Comparison of ENCODE assay signal across 24 cellular contexts in the genomic region with DNA sequence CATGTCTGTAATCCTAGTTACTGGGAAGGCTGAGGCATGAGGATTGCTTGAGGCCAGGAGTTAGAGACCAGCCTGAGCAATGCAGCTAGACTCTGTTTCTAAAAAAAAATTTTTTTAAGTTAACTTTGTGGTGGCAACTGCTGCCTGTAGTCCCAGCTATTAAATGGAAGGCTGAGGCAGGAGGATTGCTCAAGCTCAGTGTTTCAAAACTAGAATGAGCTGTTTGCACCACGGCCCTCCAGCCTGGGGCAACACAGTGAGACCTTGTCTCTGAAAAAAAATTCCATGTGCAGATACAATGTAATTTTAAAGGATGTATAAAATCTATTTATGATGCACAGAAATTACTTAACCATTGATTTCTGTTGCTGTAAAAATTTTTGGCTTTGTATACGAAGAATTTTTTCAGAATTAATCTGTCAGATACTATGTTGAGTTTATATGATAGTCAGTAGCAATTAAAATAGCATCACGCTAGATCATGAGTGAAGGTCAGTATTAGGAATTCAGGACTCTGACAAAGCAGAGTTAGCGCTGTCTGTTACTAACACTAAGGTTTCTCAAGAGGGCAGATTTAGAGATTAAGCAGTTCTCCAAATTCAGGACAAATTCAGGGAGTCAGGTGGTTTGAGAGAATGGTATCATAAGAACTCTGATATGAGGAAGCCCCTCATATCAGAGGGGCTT. TPM values are rescaled to one million over a fixed set of nuclear protein-coding genes. Genes with fewer than 3 reads are reported as not detected.
DNase-seq lines count a peak whose midpoint lies in the region; ATAC-seq and TF ChIP-seq lines count a peak whose summit lies in the region.
"Had no signal": no experiment of that assay in that cellular context is flagged by ENCODE, and none has a peak within 500 bp of the region (broad histone marks: within the 10 kb centered on the region; RNA-seq: fewer than 3 reads in every experiment).

No MANE protein-coding gene starts in this region.

- no peak overlapping the region for H3K4me3 ChIP-seq in cardiac fibroblast (replicated peaks in 1 of 2; ENCODE audit: low read depth in 2 of 2, low read length in 2 of 2)
- H3K4me3 ChIP-seq: dorsolateral prefrontal cortex, ovary had no signal

- H3K27ac Mint-ChIP-seq in activated CD4-positive, alpha-beta T cell treated with anti-CD3 and anti-CD28 coated beads, Interleukin-2, amount 10 ng/mL, durations not matched to agents 7 days and 5 days: no peak overlapping the region
- H3K27ac Mint-ChIP-seq: activated CD4-positive, alpha-beta memory T cell treated with anti-CD3 and anti-CD28 coated beads for 36 hours; naive thymus-derived CD8-positive, alpha-beta T cell; T-helper 1 cell treated with Interleukin-12 subunit alpha and Interleukin-12 subunit beta and Interleukin-4 antibody, amounts not matched to agents 30 μg/mL and 1 μg/mL, for 36 hours had no signal

- H3K4me3 Mint-ChIP-seq in activated CD4-positive, alpha-beta T cell treated with anti-CD3 and anti-CD28 coated beads, Interleukin-2, amount 10 ng/mL, durations not matched to agents 7 days and 5 days: no peak overlapping the region
- H3K4me3 Mint-ChIP-seq: activated CD4-positive, alpha-beta memory T cell treated with anti-CD3 and anti-CD28 coated beads for 36 hours; naive thymus-derived CD8-positive, alpha-beta T cell; T-helper 1 cell treated with Interleukin-12 subunit alpha and Interleukin-12 subunit beta and Interleukin-4 antibody, amounts not matched to agents 30 μg/mL and 1 μg/mL, for 36 hours had no signal

- no peak for ATAC-seq in HG02970 (IDR thresholded peaks at IDR 0.05; ENCODE audit: low FRiP score, unreplicated experiment)
- ATAC-seq: left cardiac atrium; naive thymus-derived CD8-positive, alpha-beta T cell; right cardiac atrium; Right ventricle myocardium inferior had no signal

- no peak for TF ChIP-seq CTCF in cardiac fibroblast (IDR thresholded peaks at IDR 0.05; ENCODE audit: low read depth, low read length)

- CTCF ChIA-PET in activated CD4-positive, alpha-beta T cell treated with anti-CD3 and anti-CD28 coated beads, Interleukin-2, amount 10 ng/mL, durations not matched to agents 7 days and 5 days (lab: Charles Lee): interaction anchor here (0.6 to 1.6 kb wide), 2 partner anchors 9 to 48 kb away, joined by 3 to 9 read pairs; partner anchors contain the start of gene AGA

- H3K27me3 Mint-ChIP-seq in activated CD4-positive, alpha-beta T cell treated with anti-CD3 and anti-CD28 coated beads, Interleukin-2, amount 10 ng/mL, durations not matched to agents 7 days and 5 days: no peaks in the 10 kb centered on the region
- H3K27me3 Mint-ChIP-seq: activated CD4-positive, alpha-beta memory T cell treated with anti-CD3 and anti-CD28 coated beads for 36 hours; naive thymus-derived CD8-positive, alpha-beta T cell had no signal

- no peaks in the 10 kb centered on the region for H3K36me3 Mint-ChIP-seq in activated CD4-positive, alpha-beta T cell treated with anti-CD3 and anti-CD28 coated beads, Interleukin-2, amount 10 ng/mL, durations not matched to agents 7 days and 5 days (ENCODE audit: low read depth)
- H3K36me3 Mint-ChIP-seq: activated CD4-positive, alpha-beta memory T cell treated with anti-CD3 and anti-CD28 coated beads for 36 hours had no signal

- POLR2A ChIA-PET in activated CD4-positive, alpha-beta T cell treated with anti-CD3 and anti-CD28 coated beads, Interleukin-2, amount 10 ng/mL, durations not matched to agents 7 days and 5 days (lab: Charles Lee): no interaction called here

- H3K9me3 Mint-ChIP-seq in activated CD4-positive, alpha-beta T cell treated with anti-CD3 and anti-CD28 coated beads, Interleukin-2, amount 10 ng/mL, durations not matched to agents 7 days and 5 days: no peaks in the 10 kb centered on the region
- H3K9me3 Mint-ChIP-seq: activated CD4-positive, alpha-beta memory T cell treated with anti-CD3 and anti-CD28 coated beads for 36 hours; naive thymus-derived CD8-positive, alpha-beta T cell; T-helper 1 cell treated with Interleukin-12 subunit alpha and Interleukin-12 subunit beta and Interleukin-4 antibody, amounts not matched to agents 30 μg/mL and 1 μg/mL, for 36 hours had no signal

- DNase-seq in SIG-M5 treated with dmso at 0.1 percent for 504 hours (lab: John Stamatoyannopoulos, UW; ENCODE audit: unreplicated experiment): peak; percentile 65
- DNase-seq in SIG-M5 (lab: John Stamatoyannopoulos, UW): no peak
- peak; percentile 59 for DNase-seq in NOMO-1 treated with DMSO at 0.1 percent for 48 hours (lab: John Stamatoyannopoulos, UW; ENCODE audit: unreplicated experiment)
- peak; percentile 29 for DNase-seq in cardiac fibroblast (ENCODE audit: low read depth in 2 of 2)
- DNase-seq in renal cortical epithelial cell (ENCODE audit: low read depth): peak; percentile 29
- DNase-seq in activated CD4-positive, alpha-beta T cell treated with anti-CD3 and anti-CD28 coated beads, Interleukin-2, amount 10 ng/mL, durations not matched to agents 7 days and 5 days: no peak
- DNase-seq in amniotic stem cell (lab: John Stamatoyannopoulos, UW): no peak
- DNase-seq: activated CD4-positive, alpha-beta memory T cell treated with anti-CD3 and anti-CD28 coated beads for 36 hours; activated T-cell treated with anti-CD3 and anti-CD28 coated beads for 4 hours; C1 segment of cervical spinal cord; Calu3; central memory CD4-positive, alpha-beta T cell; dorsolateral prefrontal cortex; GOT3; left cardiac atrium; naive thymus-derived CD8-positive, alpha-beta T cell; NCI-H1105 treated with DMSO at 0.1 percent for 48 hours; NCI-H524 treated with DMSO at 0.1 percent for 48 hours; ovary; right cardiac atrium; WERI-Rb-1 had no signal

- H3K4me1 Mint-ChIP-seq in activated CD4-positive, alpha-beta T cell treated with anti-CD3 and anti-CD28 coated beads, Interleukin-2, amount 10 ng/mL, durations not matched to agents 7 days and 5 days: peaks cover 13% of the 10 kb centered on the region

RNA-seq across cellular contexts. Expression of gene AGA, which starts 8.3 kb away (rescaled TPM):
- total RNA-seq in renal cortical epithelial cell: 41.3 and 69.9 TPM in 2 replicates
- 10 to 100 TPM; 26.0 to 29.0 TPM for total RNA-seq in activated CD4-positive, alpha-beta T cell treated with anti-CD3 and anti-CD28 coated beads, Interleukin-2, amount 10 ng/mL, durations not matched to agents 7 days and 5 days

Comparison
In these comparisons a context has a peak if more than half of its experiments do, and no peak if none do; other contexts are left out.
1. DNase-seq: peak in SIG-M5 treated with dmso at 0.1 percent for 504 hours (single experiment), NOMO-1 treated with DMSO at 0.1 percent for 48 hours (single experiment), cardiac fibroblast (2 of 2) and renal cortical epithelial cell (single experiment); none in SIG-M5 (single experiment), activated CD4-positive, alpha-beta T cell treated with anti-CD3 and anti-CD28 coated beads, Interleukin-2, amount 10 ng/mL, durations not matched to agents 7 days and 5 days (single experiment) and amniotic stem cell (single experiment).